21 cellular contexts compared by ENCODE assay signal in the genomic region with DNA sequence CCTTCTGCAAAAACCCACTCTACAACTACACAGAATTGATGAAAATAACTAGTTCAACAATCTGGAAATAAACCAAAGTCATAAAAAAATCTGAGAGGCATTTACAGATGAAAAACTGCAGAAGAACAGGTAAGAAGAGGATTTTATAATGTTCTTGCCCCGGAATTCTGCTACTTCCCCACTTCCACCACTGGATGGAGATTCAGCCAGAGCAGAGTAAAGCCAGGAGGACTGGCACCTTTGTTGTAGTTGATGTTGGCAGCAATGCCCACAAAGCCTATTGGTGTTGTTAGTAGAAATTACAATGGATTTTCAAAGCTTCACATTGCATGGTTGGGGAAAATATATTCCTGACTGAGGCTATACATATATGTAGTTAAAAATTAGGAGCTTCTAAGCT.
A peak's percentile ranks its signal among the peaks of the same experiment; 100 is the strongest.
DNase-seq lines count a peak whose midpoint lies in the region; TF ChIP-seq lines count a peak whose summit lies in the region.
"Had no signal": no experiment of that assay in that cellular context is flagged by ENCODE, and none has a peak within 500 bp of the region (broad histone marks: within the 10 kb centered on the region; RNA-seq: fewer than 3 reads in every experiment).

No MANE protein-coding gene starts in this region.

- no peaks in the 10 kb centered on the region for H3K4me1 Mint-ChIP-seq in type B pancreatic cell (ENCODE audit: unreplicated experiment)
- H3K4me1 Mint-ChIP-seq: CD8-positive, alpha-beta memory T cell; IgD-negative memory B cell had no signal

- H3K4me3 ChIP-seq in epithelial cell of proximal tubule (ENCODE audit: low read depth, low read length) = no peak overlapping the region
- H3K4me3 ChIP-seq: BLaER1, Peyer's patch, SK-N-MC had no signal

- no peak overlapping the region for H3K27ac Mint-ChIP-seq in type B pancreatic cell
- H3K27ac Mint-ChIP-seq: CD8-positive, alpha-beta memory T cell; IgD-negative memory B cell had no signal

- peak; percentile 33 for DNase-seq in NCI-H1105 treated with DMSO at 0.1 percent for 48 hours (lab: John Stamatoyannopoulos, UW)
- DNase-seq in NCI-H1105 (lab: John Stamatoyannopoulos, UW) = no peak
- peak; percentile 60 for DNase-seq in NCI-H69 (lab: John Stamatoyannopoulos, UW)
- no peak for DNase-seq in epithelial cell of proximal tubule (ENCODE audit: low read depth)
- no peak for DNase-seq in type B pancreatic cell (ENCODE audit: extremely low spot score, unreplicated experiment)
- no peak for DNase-seq in NCI-H524 (lab: John Stamatoyannopoulos, UW)
- no peak for DNase-seq in DMS 273 (lab: John Stamatoyannopoulos, UW; ENCODE audit: unreplicated experiment)
- DNase-seq in SK-N-DZ (ENCODE audit: low spot score) = no peak
- DNase-seq: CD8-positive, alpha-beta memory T cell; DMS 273 treated with DMSO at 0.1 percent for 48 hours; EL; H7; Kasumi-1; NCI-H1436 treated with DMSO at 0.1 percent for 48 hours; NCI-H2029 treated with DMSO at 0.1 percent for 48 hours; NCI-H2171 treated with DMSO at 0.1 percent for 48 hours; NCI-H82; Peyer's patch had no signal

- H3K4me3 Mint-ChIP-seq in type B pancreatic cell = no peak overlapping the region
- H3K4me3 Mint-ChIP-seq: CD8-positive, alpha-beta memory T cell; IgD-negative memory B cell had no signal

- H3K36me3 Mint-ChIP-seq in type B pancreatic cell = no peaks in the 10 kb centered on the region
- H3K36me3 Mint-ChIP-seq: CD8-positive, alpha-beta memory T cell had no signal

- H3K27me3 Mint-ChIP-seq in type B pancreatic cell = no peaks in the 10 kb centered on the region
- H3K27me3 Mint-ChIP-seq: CD8-positive, alpha-beta memory T cell; IgD-negative memory B cell had no signal

- peaks cover 6% of the 10 kb centered on the region for H3K9me3 Mint-ChIP-seq in type B pancreatic cell

- TF ChIP-seq CTCF in epithelial cell of proximal tubule (conservative IDR thresholded peaks at IDR 0.05; ENCODE audit: low read depth, low read length) (peak; percentile 42), type B pancreatic cell (conservative IDR thresholded peaks at IDR 0.05) (peak; percentile 41)

Comparison
In these comparisons a context has a peak if more than half of its experiments do, and no peak if none do; other contexts are left out.
1. DNase-seq: peak in NCI-H1105 treated with DMSO at 0.1 percent for 48 hours (single experiment) and NCI-H69 (single experiment); none in NCI-H1105 (single experiment), epithelial cell of proximal tubule (single experiment), type B pancreatic cell (single experiment), NCI-H524 (0 of 2), DMS 273 (single experiment) and SK-N-DZ (single experiment).